9 cellular contexts compared by ENCODE assay signal in the genomic region with DNA sequence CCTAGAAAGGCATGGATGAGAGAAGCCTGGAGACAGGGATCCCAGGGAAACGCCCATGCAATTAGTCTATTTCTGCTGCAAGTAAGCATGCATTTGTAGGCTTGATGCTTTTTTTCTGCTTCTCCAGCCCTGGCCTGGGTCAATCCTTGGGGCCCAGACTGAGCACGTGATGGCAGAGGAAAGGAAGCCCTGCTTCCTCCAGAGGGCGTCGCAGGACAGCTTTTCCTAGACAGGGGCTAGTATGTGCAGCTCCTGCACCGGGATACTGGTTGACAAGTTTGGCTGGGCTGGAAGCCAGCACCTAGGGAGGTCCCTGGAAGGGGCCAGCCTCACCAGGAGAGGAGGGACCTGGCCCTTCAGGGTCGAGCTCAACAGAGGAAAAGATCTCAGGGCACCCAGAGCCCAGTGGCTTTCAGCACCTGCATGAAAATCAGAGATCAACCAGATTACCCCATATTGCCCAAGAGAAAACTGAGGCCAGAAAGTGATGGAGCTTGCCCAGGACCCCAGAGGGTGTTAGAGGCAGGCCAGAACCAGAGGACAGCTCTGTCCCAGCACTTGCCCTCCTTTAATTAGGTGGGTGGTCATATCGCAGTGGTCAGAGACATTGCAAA.
DNase-seq lines count a peak whose midpoint lies in the region; ATAC-seq and TF ChIP-seq lines count a peak whose summit lies in the region.
"Had no signal": no experiment of that assay in that cellular context is flagged by ENCODE, and none has a peak within 500 bp of the region (broad histone marks: within the 10 kb centered on the region; RNA-seq: fewer than 3 reads in every experiment).

No MANE protein-coding gene starts in this region.

- peak; percentile 51 for TF ChIP-seq CTCF in MM.1S (IDR thresholded peaks at IDR 0.05; ENCODE audit: low read length)
- TF ChIP-seq CTCF in dorsolateral prefrontal cortex (IDR thresholded peaks at IDR 0.05 in 54 of 56, conservative IDR thresholded peaks at IDR 0.05 in 2 of 56; ENCODE audit: low read depth in 1 of 56, partially characterized antibody in 56 of 56) = peak in 53 of 56 donors; percentile 24 to 70 (median 50)
- peak; percentile 43 for TF ChIP-seq CTCF in lung (IDR thresholded peaks at IDR 0.05; ENCODE audit: control extremely low read depth, extremely low read depth)
- TF ChIP-seq CTCF in suprapubic skin (IDR thresholded peaks at IDR 0.05) = peak; percentile 37 to 63

- TF ChIP-seq EP300 in suprapubic skin (IDR thresholded peaks at IDR 0.05) = no peak

- no peaks in the 10 kb centered on the region for H3K4me1 ChIP-seq in MM.1S (ENCODE audit: low read length)
- peaks cover 2 to 3% of the 10 kb centered on the region in 2 donors for H3K4me1 ChIP-seq in lung (ENCODE audit: control insufficient read depth in 2 of 2, insufficient read depth in 2 of 2, low read length in 2 of 2)
- peaks cover 42% of the 10 kb centered on the region for H3K4me1 ChIP-seq in suprapubic skin

- no peaks in the 10 kb centered on the region for H3K36me3 ChIP-seq in MM.1S (replicated peaks; ENCODE audit: insufficient read depth, low read length)
- no peaks in the 10 kb centered on the region for H3K36me3 ChIP-seq in lung (ENCODE audit: control insufficient read depth in 2 of 2, insufficient read depth in 2 of 2, low read length in 2 of 2)
- no peaks in the 10 kb centered on the region for H3K36me3 ChIP-seq in suprapubic skin

- H3K27ac ChIP-seq in MM.1S (ENCODE audit: low read length) (no peak overlapping the region), dorsolateral prefrontal cortex (no peak overlapping the region), lung (ENCODE audit: low read depth in 1 of 2, low read length in 1 of 2) (no peak overlapping the region), suprapubic skin (peak overlapping the region; percentile 59)

- no peak for TF ChIP-seq POLR2A in suprapubic skin (IDR thresholded peaks at IDR 0.05)

- H3K27me3 ChIP-seq in MM.1S (replicated peaks; ENCODE audit: insufficient read depth, low read length) (no peaks in the 10 kb centered on the region), dorsolateral prefrontal cortex (peaks cover 0 to 3% (median 0%) of the 10 kb centered on the region in 45 donors), lung (ENCODE audit: control insufficient read depth, insufficient read depth) (no peaks in the 10 kb centered on the region), suprapubic skin (no peaks in the 10 kb centered on the region)

- no peaks in the 10 kb centered on the region for H3K79me2 ChIP-seq in MM.1S (ENCODE audit: low read length)

- no peak overlapping the region for H2AFZ ChIP-seq in MM.1S (ENCODE audit: low read length)

- H3K9me3 ChIP-seq in MM.1S (replicated peaks; ENCODE audit: insufficient read depth, low read length) (no peaks in the 10 kb centered on the region), lung (ENCODE audit: control insufficient read depth in 2 of 2, insufficient read depth in 1 of 2, low read length in 1 of 2) (no peaks in the 10 kb centered on the region), suprapubic skin (no peaks in the 10 kb centered on the region)

- H3F3A ChIP-seq in MM.1S (ENCODE audit: insufficient read depth, low read length) = no peaks in the 10 kb centered on the region

- peak; percentile 79 for ATAC-seq in GM21360 (IDR thresholded peaks at IDR 0.05; ENCODE audit: unreplicated experiment)
- ATAC-seq in lung (ENCODE audit: insufficient read depth, low FRiP score) = peak; percentile 52
- ATAC-seq in HG02973 (IDR thresholded peaks at IDR 0.05; ENCODE audit: unreplicated experiment) = no peak

- no peak overlapping the region for H3K9ac ChIP-seq in MM.1S (ENCODE audit: low read length)

- 20 to 23% methylated on average over 7 of the region's 7 CpGs for WGBS in lung, 2 donors
- 14% methylated on average over 4 of the region's 7 CpGs for WGBS in suprapubic skin

- H3K4me3 ChIP-seq in MM.1S (ENCODE audit: low read length) (no peak overlapping the region), dorsolateral prefrontal cortex (no peak overlapping the region), lung (no peak overlapping the region), suprapubic skin (no peak overlapping the region)

- no peak overlapping the region for H3K4me2 ChIP-seq in MM.1S (ENCODE audit: low read depth, low read length)

- intact Hi-C loops in dorsolateral prefrontal cortex (cut with DNase I) = no loop called here

- no peaks in the 10 kb centered on the region for H4K20me1 ChIP-seq in MM.1S (ENCODE audit: insufficient read depth, low read length)

- peak; percentile 72 for DNase-seq in CD1c-positive myeloid dendritic cell (ENCODE audit: extremely low spot score)
- DNase-seq in MM.1S = peak; percentile 49
- DNase-seq in SHP77 treated with DMSO at 0.1 percent for 48 hours (lab: John Stamatoyannopoulos, UW) = peak; percentile 40
- DNase-seq in dorsolateral prefrontal cortex = peak in 5 of 10 donors; percentile 39 to 51 (median 44)
- DNase-seq in lung (ENCODE audit: low spot score) = peak; percentile 75
- DNase-seq in suprapubic skin (ENCODE audit: low spot score in 2 of 2) = peak; percentile 86 to 88
- DNase-seq: natural killer cell had no signal

- no peaks in the 10 kb centered on the region for H3K9me2 ChIP-seq in MM.1S (replicated peaks; ENCODE audit: insufficient read depth, low read length)
